In genomic region chr7:112199035-112199655, GRCh38 we compare ENCODE assay signal across 17 cellular contexts. TPM values are rescaled to one million over a fixed set of nuclear protein-coding genes. Genes with fewer than 3 reads are reported as not detected.
A peak's percentile ranks its signal among the peaks of the same experiment; 100 is the strongest.
DNase-seq lines count a peak whose midpoint lies in the region; ATAC-seq, FAIRE-seq and TF ChIP-seq lines count a peak whose summit lies in the region.
"Had no signal": no experiment of that assay in that cellular context is flagged by ENCODE, and none has a peak within 500 bp of the region (broad histone marks: within the 10 kb centered on the region; RNA-seq: fewer than 3 reads in every experiment).

No MANE protein-coding gene starts in this region.

- H3K4me1 Mint-ChIP-seq in Calu3 (ENCODE audit: low read depth, unreplicated experiment) = peaks cover 7% of the 10 kb centered on the region

- TF ChIP-seq CTCF in SK-N-SH (IDR thresholded peaks at IDR 0.05) (no peak), K562 (IDR thresholded peaks at IDR 0.05 in 2 of 3, conservative IDR thresholded peaks at IDR 0.05 in 1 of 3; ENCODE audit: insufficient read depth in 2 of 3, low read depth in 1 of 3, low read length in 3 of 3) (no peak), right lobe of liver (IDR thresholded peaks at IDR 0.05) (no peak), left ventricle myocardium inferior (IDR thresholded peaks at IDR 0.05; ENCODE audit: borderline replicate concordance) (no peak), Calu3 (IDR thresholded peaks at IDR 0.05; ENCODE audit: unreplicated experiment) (no peak)

- ATAC-seq in SK-N-SH treated with all-trans-retinoic acid at 6 μM for 48 hours = no peak
- ATAC-seq in K562 = no peak
- peak in 3 of 4 donors; percentile 43 to 66 (median 52) for ATAC-seq in right lobe of liver

- H2AFZ ChIP-seq in SK-N-SH (ENCODE audit: low read depth) (no peak overlapping the region), K562 (ENCODE audit: low read depth, low read length) (no peak overlapping the region)

- peaks cover 9% of the 10 kb centered on the region for H3K27me3 Mint-ChIP-seq in Calu3 (ENCODE audit: unreplicated experiment)

- H3K4me1 ChIP-seq in SK-N-SH (ENCODE audit: control insufficient read depth in 1 of 2, insufficient read depth in 2 of 2, low read depth in 1 of 2, low read length in 1 of 2) (peaks cover 9% of the 10 kb centered on the region in 2 experiments; a peak in 3 of 4 replicates), K562 (replicated peaks in 1 of 2; ENCODE audit: control insufficient read depth in 2 of 2, insufficient read depth in 2 of 2, low read length in 2 of 2) (no peaks in the 10 kb centered on the region), right lobe of liver (peaks cover 0 to 41% (median 19%) of the 10 kb centered on the region in 4 donors), left ventricle myocardium inferior (peaks cover 55% of the 10 kb centered on the region)

- no peaks in the 10 kb centered on the region for H3K9me3 Mint-ChIP-seq in Calu3 (ENCODE audit: low read depth, unreplicated experiment)
- H3K9me3 Mint-ChIP-seq: activated CD4-positive, alpha-beta memory T cell treated with anti-CD3 and anti-CD28 coated beads for 36 hours had no signal

- CTCF ChIA-PET in SK-N-SH (lab: Yijun Ruan, JAX) (interaction anchor here (0.7 to 1.8 kb wide), 4 partner anchors 34 to 447 kb away, joined by 3 to 4 read pairs (median 4); no protein-coding TSS in a partner anchor), K562 (lab: Yijun Ruan, JAX; ENCODE audit: low intra/inter-chr PET ratio) (no interaction called here), Calu3 (lab: Charles Lee) (no interaction called here)

- BruUV-seq in K562 (replicated peaks; lab: Mats Ljungman, UMichigan) (no TSS peak), Calu3 (replicated peaks; lab: Mats Ljungman, UMichigan) (no TSS peak)

- no peak for DNase-seq in SK-N-SH
- peak; percentile 72 for DNase-seq in LHCN-M2 (ENCODE audit: low read depth)
- no peak for DNase-seq in K562 (ENCODE audit: extremely low read depth in 1 of 4, low spot score in 3 of 4)
- no peak for DNase-seq in right lobe of liver
- no peak for DNase-seq in DMS 273 treated with DMSO at 0.1 percent for 48 hours (lab: John Stamatoyannopoulos, UW)
- no peak for DNase-seq in left ventricle myocardium inferior
- DNase-seq in Calu3 = no peak
- DNase-seq: 8988T; activated CD4-positive, alpha-beta memory T cell treated with anti-CD3 and anti-CD28 coated beads for 36 hours; activated naive CD4-positive, alpha-beta T cell treated with anti-CD3 and anti-CD28 coated beads, Interleukin-2, amount 50 U/mL, for 16 hours; Caco-2; cerebellar nuclear complex; NCI-H446 treated with DMSO at 0.1 percent for 48 hours; nucleus accumbens; RPMI8226 had no signal

- H3K27me3 ChIP-seq in SK-N-SH (ENCODE audit: insufficient read depth) = no peaks in the 10 kb centered on the region
- H3K27me3 ChIP-seq in K562 (ENCODE audit: control insufficient read depth in 2 of 2, insufficient read depth in 2 of 2, low read length in 2 of 2) = peaks cover 6 to 22% of the 10 kb centered on the region in 2 experiments
- H3K27me3 ChIP-seq in right lobe of liver = no peaks in the 10 kb centered on the region
- no peaks in the 10 kb centered on the region for H3K27me3 ChIP-seq in left ventricle myocardium inferior (ENCODE audit: low read depth)

- H3K4me3 ChIP-seq in SK-N-SH (ENCODE audit: low read depth in 2 of 2, low read length in 1 of 2) = no peak overlapping the region
- no peak overlapping the region for H3K4me3 ChIP-seq in K562
- no peak overlapping the region for H3K4me3 ChIP-seq in right lobe of liver
- no peak overlapping the region for H3K4me3 ChIP-seq in left ventricle myocardium inferior
- H3K4me3 ChIP-seq: smooth muscle cell had no signal

- peaks cover 15% of the 10 kb centered on the region for H3K79me2 ChIP-seq in SK-N-SH (ENCODE audit: insufficient read depth)
- H3K79me2 ChIP-seq in K562 (ENCODE audit: control insufficient read depth, insufficient read depth, low read length) = no peaks in the 10 kb centered on the region

- no peak for TF ChIP-seq EP300 in SK-N-SH (IDR thresholded peaks at IDR 0.05; ENCODE audit: borderline replicate concordance in 1 of 2, low read depth in 1 of 2, low read length in 1 of 2)
- TF ChIP-seq EP300 in K562 (IDR thresholded peaks at IDR 0.05; ENCODE audit: low read length) = no peak

- H3K9me1 ChIP-seq in K562 (ENCODE audit: control insufficient read depth, insufficient read depth, low read length) = no peaks in the 10 kb centered on the region

- in situ Hi-C loops in K562 (cut with MboI) = no loop called here

- H3F3A ChIP-seq in SK-N-SH (replicated peaks; ENCODE audit: insufficient read depth) = no peaks in the 10 kb centered on the region

- TF ChIP-seq POLR2A in K562 (conservative IDR thresholded peaks at IDR 0.05) = no peak
- no peak for TF ChIP-seq POLR2A in right lobe of liver (IDR thresholded peaks at IDR 0.05)

- FAIRE-seq in K562 (lab: Jason Lieb, UNC) = no peak

- H3K27ac ChIP-seq in SK-N-SH (ENCODE audit: low read depth in 2 of 2, low read length in 1 of 2) = no peak overlapping the region
- H3K27ac ChIP-seq in K562 (ENCODE audit: extremely low read depth, low read depth, low read length) = no peak overlapping the region
- H3K27ac ChIP-seq in right lobe of liver = no peak overlapping the region
- no peak overlapping the region for H3K27ac ChIP-seq in left ventricle myocardium inferior (replicated peaks)

- H3K36me3 Mint-ChIP-seq in Calu3 (ENCODE audit: insufficient read depth, unreplicated experiment) = no peaks in the 10 kb centered on the region
- H3K36me3 Mint-ChIP-seq: activated CD4-positive, alpha-beta memory T cell treated with anti-CD3 and anti-CD28 coated beads for 36 hours had no signal

- H3K27ac Mint-ChIP-seq in Calu3 (ENCODE audit: unreplicated experiment) = no peak overlapping the region
- H3K27ac Mint-ChIP-seq: activated CD4-positive, alpha-beta memory T cell treated with anti-CD3 and anti-CD28 coated beads for 36 hours had no signal

- H4K20me1 ChIP-seq in SK-N-SH (ENCODE audit: insufficient read depth) (no peaks in the 10 kb centered on the region), K562 (replicated peaks; ENCODE audit: control insufficient read depth, insufficient read depth, low read length) (no peaks in the 10 kb centered on the region)

- H3K4me2 ChIP-seq in SK-N-SH (no peak overlapping the region), K562 (ENCODE audit: insufficient read depth, low read length) (no peak overlapping the region)
- H3K4me2 ChIP-seq: smooth muscle cell had no signal

- H3K9ac ChIP-seq in SK-N-SH = no peak overlapping the region
- H3K9ac ChIP-seq in K562 (ENCODE audit: insufficient read depth in 1 of 2, low read depth in 2 of 2, low read length in 2 of 2) = no peak overlapping the region

- no peaks in the 10 kb centered on the region for H3K9me2 ChIP-seq in SK-N-SH

- WGBS in SK-N-SH (ENCODE audit: low lambda C conversion rate) = 85% methylated on average over 2 of the region's 2 CpGs
- WGBS in K562 (ENCODE audit: insufficient coverage, low coverage, missing lambda C conversion rate) = 2% methylated on average over 2 of the region's 2 CpGs
- WGBS in right lobe of liver (ENCODE audit: insufficient coverage, low coverage, low lambda C conversion rate, missing lambda C conversion rate) = 46% methylated on average over 2 of the region's 2 CpGs

- H3K36me3 ChIP-seq in SK-N-SH (replicated peaks in 1 of 2; ENCODE audit: control insufficient read depth in 1 of 2, insufficient read depth in 2 of 2, low read length in 1 of 2) (no peaks in the 10 kb centered on the region), K562 (ENCODE audit: control insufficient read depth, insufficient read depth, low read length) (no peaks in the 10 kb centered on the region), right lobe of liver (no peaks in the 10 kb centered on the region), left ventricle myocardium inferior (no peaks in the 10 kb centered on the region)

- intact Hi-C loops in K562 (cut with micrococcal nuclease) (no loop called here), right lobe of liver (cut with DNase I) (loop anchor here in 1 of 2 donors (10.0 kb wide), 1 partner anchor 54 kb away; no protein-coding TSS in a partner anchor), left ventricle myocardium inferior (cut with micrococcal nuclease) (no loop called here), Calu3 (cut with micrococcal nuclease; ENCODE audit: unreplicated experiment) (no loop called here)

- no peak for TF ChIP-seq RAD21 in SK-N-SH (IDR thresholded peaks at IDR 0.05; ENCODE audit: low read length)
- TF ChIP-seq RAD21 in K562 (CRISPR knock-in tag; conservative IDR thresholded peaks at IDR 0.05 in 1 of 2, IDR thresholded peaks at IDR 0.05 in 1 of 2) = no peak

- H3K9me3 ChIP-seq in SK-N-SH = no peaks in the 10 kb centered on the region
- H3K9me3 ChIP-seq in K562 (replicated peaks; ENCODE audit: control insufficient read depth, insufficient read depth, low read depth, low read length) = no peaks in the 10 kb centered on the region
- H3K9me3 ChIP-seq in right lobe of liver = no peaks in the 10 kb centered on the region
- H3K9me3 ChIP-seq in left ventricle myocardium inferior (replicated peaks) = no peaks in the 10 kb centered on the region
- H3K9me3 ChIP-seq: Caco-2 had no signal

- POLR2A ChIA-PET in SK-N-SH (lab: Yijun Ruan, JAX) = no interaction called here
- POLR2A ChIA-PET in K562 (lab: Yijun Ruan, JAX) = no interaction called here

- no peak overlapping the region for H3K4me3 Mint-ChIP-seq in Calu3 (ENCODE audit: low read depth, unreplicated experiment)
- H3K4me3 Mint-ChIP-seq: activated CD4-positive, alpha-beta memory T cell treated with anti-CD3 and anti-CD28 coated beads for 36 hours had no signal

RNA-seq across cellular contexts. Expression of gene DOCK4, which starts 7.1 kb away (rescaled TPM):
- 8.5 and 8.9 TPM in 2 replicates for polyA plus RNA-seq in SK-N-SH (2012; rRNA removed)
- polyA plus RNA-seq in SK-N-SH (2012; cell fraction: cytosol; rRNA removed) = 9.0 and 9.5 TPM in 2 replicates
- polyA plus RNA-seq in SK-N-SH (2012; cell fraction: nucleus; rRNA removed) = 12.5 and 19.7 TPM in 2 replicates
- total RNA-seq in LHCN-M2 (2014; rRNA removed) = 6.3 and 13.7 TPM in 2 replicates
- 0.98 TPM for polyA plus RNA-seq in LHCN-M2 (2012)
- total RNA-seq in K562 (2011; cell fraction: chromatin; rRNA removed; ENCODE audit: low replicate concordance) = 15.9 and 23.4 TPM in 2 replicates
- 3.8 and 8.0 TPM in 2 replicates for total RNA-seq in K562 (2011; cell fraction: nucleolus; rRNA removed)
- total RNA-seq in K562 (2011; cell fraction: nucleoplasm; rRNA removed) = 10.6 and 11.6 TPM in 2 replicates
- 1.5 and 2.0 TPM in 2 replicates for total RNA-seq in K562 (2014; rRNA removed)
- total RNA-seq in K562 (2014; rRNA removed; fragmentation: Illumina TruSeq; extraction: Trizol) = 2.1 and 2.3 TPM in 2 replicates
- total RNA-seq in K562 (2015; rRNA removed; fragmentation: Illumina TruSeq; extraction: Trizol) = 1.7 and 2.1 TPM in 2 replicates
- 3.8 and 4.9 TPM in 2 replicates for total RNA-seq in K562 (2021)
- 3.7 and 5.7 TPM in 2 replicates for polyA plus RNA-seq in K562 (2011; rRNA removed)
- 1.2 and 1.7 TPM in 2 replicates for polyA plus RNA-seq in K562 (2011; cell fraction: cytosol; rRNA removed)
- polyA plus RNA-seq in K562 (2011; cell fraction: nucleus; rRNA removed) = 18.4 and 29.9 TPM in 2 replicates
- 1.9 and 2.4 TPM in 2 replicates for polyA plus RNA-seq in K562 (2012)
- polyA plus RNA-seq in K562 (2014; fragmentation: Illumina TruSeq; extraction: Trizol) = 1.8 and 2.9 TPM in 2 replicates
- polyA plus RNA-seq in K562 (2014; fragmentation: Nextera tagmentation; extraction: Ambion mirVana) = under 1 TPM; 0.42 to 0.45 TPM
- 3.3 and 3.8 TPM in 2 replicates for polyA plus RNA-seq in K562 (2014; rRNA removed)
- 4.3 and 6.8 TPM in 2 replicates for polyA minus RNA-seq in K562 (2011; rRNA and poly(A)+ RNA removed)
- 1.1 and 1.2 TPM in 2 replicates for polyA minus RNA-seq in K562 (2011; cell fraction: cytosol; rRNA and poly(A)+ RNA removed)
- 10.6 and 13.5 TPM in 2 replicates for polyA minus RNA-seq in K562 (2011; cell fraction: nucleus; rRNA and poly(A)+ RNA removed)
- total RNA-seq in right lobe of liver = 10 to 100 TPM in 5 of 6 experiments, 1 to 10 TPM in 1; 9.4 to 29.9 (median 22.8) TPM
- total RNA-seq in left ventricle myocardium inferior = 15.2 TPM
- 2.7 and 3.4 TPM in 2 replicates for total RNA-seq in Calu3 (2022)

RNA-seq across cellular contexts. Expression of gene ZNF277, which starts 7.3 kb away (rescaled TPM):
- polyA plus RNA-seq in SK-N-SH (2012; rRNA removed) = 11.5 and 12.9 TPM in 2 replicates
- polyA plus RNA-seq in SK-N-SH (2012; cell fraction: cytosol; rRNA removed) = 19.4 and 23.0 TPM in 2 replicates
- polyA plus RNA-seq in SK-N-SH (2012; cell fraction: nucleus; rRNA removed) = 3.1 and 7.6 TPM in 2 replicates
- 23.8 and 24.4 TPM in 2 replicates for total RNA-seq in LHCN-M2 (2014; rRNA removed)
- 8.3 TPM for polyA plus RNA-seq in LHCN-M2 (2012)
- 7.6 and 23.6 TPM in 2 replicates for total RNA-seq in K562 (2011; cell fraction: chromatin; rRNA removed; ENCODE audit: low replicate concordance)
- total RNA-seq in K562 (2011; cell fraction: nucleolus; rRNA removed) = 11.6 and 14.0 TPM in 2 replicates
- total RNA-seq in K562 (2011; cell fraction: nucleoplasm; rRNA removed) = 13.6 and 16.2 TPM in 2 replicates
- total RNA-seq in K562 (2014; rRNA removed) = 14.3 and 18.8 TPM in 2 replicates
- total RNA-seq in K562 (2014; rRNA removed; fragmentation: Illumina TruSeq; extraction: Trizol) = 33.5 and 42.0 TPM in 2 replicates
- 27.6 and 29.5 TPM in 2 replicates for total RNA-seq in K562 (2015; rRNA removed; fragmentation: Illumina TruSeq; extraction: Trizol)
- 18.5 and 20.3 TPM in 2 replicates for total RNA-seq in K562 (2021)
- polyA plus RNA-seq in K562 (2011; rRNA removed) = 25.0 and 28.7 TPM in 2 replicates
- polyA plus RNA-seq in K562 (2011; cell fraction: cytosol; rRNA removed) = 3.1 and 9.3 TPM in 2 replicates
- polyA plus RNA-seq in K562 (2011; cell fraction: nucleus; rRNA removed) = 4.4 and 7.7 TPM in 2 replicates
- polyA plus RNA-seq in K562 (2012) = 16.5 and 55.5 TPM in 2 replicates
- polyA plus RNA-seq in K562 (2014; fragmentation: Illumina TruSeq; extraction: Trizol) = 29.4 and 29.8 TPM in 2 replicates
- 10 to 100 TPM; 27.4 to 27.7 TPM for polyA plus RNA-seq in K562 (2014; fragmentation: Nextera tagmentation; extraction: Ambion mirVana)
- polyA plus RNA-seq in K562 (2014; rRNA removed) = 19.3 and 20.7 TPM in 2 replicates
- 31.5 and 38.3 TPM in 2 replicates for polyA minus RNA-seq in K562 (2011; rRNA and poly(A)+ RNA removed)
- 18.6 and 19.1 TPM in 2 replicates for polyA minus RNA-seq in K562 (2011; cell fraction: cytosol; rRNA and poly(A)+ RNA removed)
- 17.2 and 19.0 TPM in 2 replicates for polyA minus RNA-seq in K562 (2011; cell fraction: nucleus; rRNA and poly(A)+ RNA removed)
- 10 to 100 TPM; 11.2 to 20.9 (median 13.1) TPM for total RNA-seq in right lobe of liver
- total RNA-seq in left ventricle myocardium inferior = 14.6 TPM
- 18.1 and 18.4 TPM in 2 replicates for total RNA-seq in Calu3 (2022)

Comparison
In these comparisons a context has a peak if more than half of its experiments do, and no peak if none do; other contexts are left out.
1. ATAC-seq: peak in right lobe of liver (3 of 4); none in SK-N-SH treated with all-trans-retinoic acid at 6 μM for 48 hours (single experiment) and K562 (single experiment).